Comparison of ENCODE assay signal across 7 cellular contexts in genomic region chr11:73139476-73140198, GRCh38. TPM values are rescaled to one million over a fixed set of nuclear protein-coding genes. Genes with fewer than 3 reads are reported as not detected.
DNase-seq lines count a peak whose midpoint lies in the region; ATAC-seq and TF ChIP-seq lines count a peak whose summit lies in the region.

No MANE protein-coding gene starts in this region.

- DNase-seq in GM12864 (ENCODE audit: low read depth) (no peak), RWPE2 (ENCODE audit: low spot score) (no peak), fibroblast of villous mesenchyme (ENCODE audit: low read depth) (peak; percentile 48), GM20000 (ENCODE audit: low spot score) (no peak), KG1 (lab: John Stamatoyannopoulos, UW) (no peak)

- TF ChIP-seq CTCF in GM12864 (IDR thresholded peaks at IDR 0.05; ENCODE audit: low read depth, low read length, missing control alignments) (no peak), RWPE2 (IDR thresholded peaks at IDR 0.05; ENCODE audit: poor library complexity, severe bottlenecking) (no peak), fibroblast of villous mesenchyme (IDR thresholded peaks at IDR 0.05; ENCODE audit: insufficient read depth, low read depth, low read length) (no peak), GM20000 (IDR thresholded peaks at IDR 0.05; ENCODE audit: extremely low read depth, missing control alignments) (no peak)

- peak overlapping the region; percentile 82 for H3K27ac ChIP-seq in RWPE2 (ENCODE audit: poor library complexity, severe bottlenecking)

- H3K9me3 ChIP-seq in RWPE2 (ENCODE audit: severe bottlenecking) (no peaks in the 10 kb centered on the region), skeletal muscle satellite cell (replicated peaks; ENCODE audit: low read length) (no peaks in the 10 kb centered on the region)

- no peaks in the 10 kb centered on the region for H3K27me3 ChIP-seq in RWPE2 (ENCODE audit: insufficient read depth, poor library complexity, severe bottlenecking)
- H3K27me3 ChIP-seq in skeletal muscle satellite cell (ENCODE audit: control insufficient read depth, insufficient read depth, low read length) = no peaks in the 10 kb centered on the region

- H3K9ac ChIP-seq in skeletal muscle satellite cell (ENCODE audit: low read depth, low read length) = peak overlapping the region; percentile 94

- H3K4me1 ChIP-seq in RWPE2 (ENCODE audit: insufficient read depth, poor library complexity, severe bottlenecking) (peaks cover 10% of the 10 kb centered on the region), skeletal muscle satellite cell (ENCODE audit: control insufficient read depth, insufficient read depth, low read length) (peaks cover 19% of the 10 kb centered on the region)

- H3K4me3 ChIP-seq in GM12864 (ENCODE audit: low read depth, low read length) (peak overlapping the region; percentile 98), RWPE2 (ENCODE audit: severe bottlenecking) (no peak overlapping the region), fibroblast of villous mesenchyme (ENCODE audit: low read depth, low read length) (peak overlapping the region; percentile 96), skeletal muscle satellite cell (ENCODE audit: low read length) (peak overlapping the region; percentile 97)

- H3K36me3 ChIP-seq in RWPE2 (ENCODE audit: low read depth) = peaks cover 22% of the 10 kb centered on the region
- peaks cover 12% of the 10 kb centered on the region for H3K36me3 ChIP-seq in skeletal muscle satellite cell (ENCODE audit: insufficient read depth, low read length)

- ATAC-seq in RWPE2 (ENCODE audit: low read depth) (no peak), HG03565 (IDR thresholded peaks at IDR 0.05; ENCODE audit: unreplicated experiment) (no peak)

- peak overlapping the region; percentile 81 for H3K4me2 ChIP-seq in skeletal muscle satellite cell (ENCODE audit: low read length)

RNA-seq across cellular contexts. Expression of gene FCHSD2, which starts 2.5 kb away (rescaled TPM):
- total RNA-seq in fibroblast of villous mesenchyme = 11.2 and 12.2 TPM in 2 replicates
- total RNA-seq in skeletal muscle satellite cell (2012; rRNA removed) = 7.9 and 9.0 TPM in 2 replicates
